Comparison of ENCODE assay signal across 9 cellular contexts in genomic region chr11:120316880-120317688, GRCh38. TPM values are rescaled to one million over a fixed set of nuclear protein-coding genes. Genes with fewer than 3 reads are reported as not detected.
DNase-seq lines count a peak whose midpoint lies in the region; ATAC-seq, FAIRE-seq and TF ChIP-seq lines count a peak whose summit lies in the region.
"Had no signal": no experiment of that assay in that cellular context is flagged by ENCODE, and none has a peak within 500 bp of the region (broad histone marks: within the 10 kb centered on the region; RNA-seq: fewer than 3 reads in every experiment).

No MANE protein-coding gene starts in this region.

- H3K9ac ChIP-seq in HUES64 (ENCODE audit: low read depth, low read length) (no peak overlapping the region), keratinocyte (ENCODE audit: control insufficient read depth, extremely low read depth, insufficient read depth, low read length) (peak overlapping the region; percentile 22)

- H3K9me1 ChIP-seq in keratinocyte (ENCODE audit: control insufficient read depth, extremely low read depth, insufficient read depth, low read length), result no peaks in the 10 kb centered on the region

- H3K79me2 ChIP-seq in keratinocyte (ENCODE audit: control insufficient read depth, insufficient read depth, low read length), result no peaks in the 10 kb centered on the region

- H2AFZ ChIP-seq in keratinocyte (ENCODE audit: control insufficient read depth, low read length), result peak overlapping the region; percentile 14

- H3K27ac ChIP-seq in HUES64 (ENCODE audit: low read depth, low read length) (no peak overlapping the region), keratinocyte (ENCODE audit: control insufficient read depth, insufficient read depth, low read length) (peak overlapping the region; percentile 10), suprapubic skin (peak overlapping the region; percentile 87)

- peaks cover 15% of the 10 kb centered on the region; the same call in 1 of the 2 replicates for H3K4me1 ChIP-seq in HUES64 (ENCODE audit: insufficient read depth, low read length)
- H3K4me1 ChIP-seq in keratinocyte (ENCODE audit: control insufficient read depth, extremely low read depth, insufficient read depth, low read length), result peaks cover 17% of the 10 kb centered on the region
- H3K4me1 ChIP-seq in suprapubic skin, result peaks cover 39% of the 10 kb centered on the region

- H3K4me3 ChIP-seq in HUES64 (ENCODE audit: low read length) (peak overlapping the region; percentile 26; the same call in 1 of the 2 replicates), bronchial epithelial cell (ENCODE audit: low read depth, low read length) (no peak overlapping the region), keratinocyte (ENCODE audit: control insufficient read depth in 2 of 3, extremely low read depth in 1 of 3, insufficient read depth in 2 of 3, low read depth in 1 of 3, low read length in 3 of 3) (peak overlapping the region in 1 of 3 experiments; percentile 15), suprapubic skin (peak overlapping the region; percentile 1)

- no peak for TF ChIP-seq POLR2A in suprapubic skin (IDR thresholded peaks at IDR 0.05)

- DNase-seq in bronchial epithelial cell (ENCODE audit: low read depth), result peak; percentile 97
- peak; percentile 59 for DNase-seq in keratinocyte (ENCODE audit: low read depth, low spot score)
- DNase-seq in suprapubic skin (ENCODE audit: low spot score in 2 of 2), result peak in 1 of 2 donors; percentile 85
- no peak for DNase-seq in NAMALWA (ENCODE audit: low spot score)
- DNase-seq in glomerular visceral epithelial cell (ENCODE audit: extremely low spot score), result no peak
- DNase-seq in NCI-H1417 (lab: John Stamatoyannopoulos, UW), result no peak
- DNase-seq: retina had no signal

- TF ChIP-seq CTCF in bronchial epithelial cell (IDR thresholded peaks at IDR 0.05; ENCODE audit: insufficient read depth, low read length, severe bottlenecking) (no peak), keratinocyte (optimal IDR thresholded peaks at IDR 0.05 in 1 of 3, IDR thresholded peaks at IDR 0.05 in 1 of 3, conservative IDR thresholded peaks at IDR 0.05 in 1 of 3; ENCODE audit: extremely low read depth in 1 of 3, insufficient read depth in 2 of 3, low read length in 3 of 3) (no peak), suprapubic skin (IDR thresholded peaks at IDR 0.05) (no peak)

- H3K4me2 ChIP-seq in keratinocyte (ENCODE audit: control insufficient read depth, extremely low read depth, insufficient read depth, low read depth, low read length), result peak overlapping the region; percentile 45

- peak; percentile 79 for FAIRE-seq in bronchial epithelial cell (lab: Jason Lieb, UNC)
- FAIRE-seq in keratinocyte (lab: Jason Lieb, UNC), result peak; percentile 92

- no peaks in the 10 kb centered on the region for H4K20me1 ChIP-seq in keratinocyte (ENCODE audit: control insufficient read depth, extremely low read depth, insufficient read depth, low read length)

- dilution Hi-C loops in keratinocyte (cut with MboI; ENCODE audit: extremely low pct_ligation_motif_present, low sequenced_read_pairs), result no loop called here

- TF ChIP-seq EP300 in suprapubic skin (IDR thresholded peaks at IDR 0.05), result no peak

- H3K36me3 ChIP-seq in HUES64 (ENCODE audit: insufficient read depth, low read length), result no peaks in the 10 kb centered on the region
- no peaks in the 10 kb centered on the region for H3K36me3 ChIP-seq in bronchial epithelial cell (ENCODE audit: control insufficient read depth, insufficient read depth, low read length)
- H3K36me3 ChIP-seq in keratinocyte (ENCODE audit: control insufficient read depth in 2 of 2, extremely low read depth in 1 of 2, insufficient read depth in 2 of 2, low read length in 2 of 2), result no peaks in the 10 kb centered on the region
- H3K36me3 ChIP-seq in suprapubic skin, result no peaks in the 10 kb centered on the region

- H3K27me3 ChIP-seq in HUES64 (ENCODE audit: insufficient read depth, low read length) (no peaks in the 10 kb centered on the region), bronchial epithelial cell (ENCODE audit: control insufficient read depth, insufficient read depth, low read length) (no peaks in the 10 kb centered on the region), keratinocyte (ENCODE audit: control insufficient read depth, extremely low read depth, insufficient read depth, low read length) (no peaks in the 10 kb centered on the region), suprapubic skin (no peaks in the 10 kb centered on the region)

- H3K9me3 ChIP-seq in HUES64 (ENCODE audit: insufficient read depth, low read depth, low read length), result no peaks in the 10 kb centered on the region
- no peaks in the 10 kb centered on the region for H3K9me3 ChIP-seq in keratinocyte (ENCODE audit: control insufficient read depth, low read depth, low read length)
- H3K9me3 ChIP-seq in suprapubic skin, result no peaks in the 10 kb centered on the region

- 44% methylated on average over 8 of the region's 8 CpGs for WGBS in HUES64
- 8% methylated on average over 8 of the region's 8 CpGs for WGBS in suprapubic skin

- no peak for ATAC-seq in HG03025 (IDR thresholded peaks at IDR 0.05; ENCODE audit: low FRiP score, unreplicated experiment)

RNA-seq across cellular contexts. Expression of gene TLCD5, which starts 8.0 kb away (rescaled TPM):
- 6.8 TPM for polyA plus RNA-seq in HUES64 (2013, experiment 1 of 2)
- polyA plus RNA-seq in HUES64 (2013, experiment 2 of 2), result 6.1 TPM
- total RNA-seq in bronchial epithelial cell, result 1.7 and 1.8 TPM in 2 replicates
- polyA plus RNA-seq in keratinocyte, result 2.7 to 4.0 TPM (median 3.7 TPM) in 3 replicates
- 0.50 TPM for polyA plus RNA-seq in keratinocyte (2011; ENCODE audit: low read depth)
- polyA plus RNA-seq in keratinocyte (2011; cell fraction: cytosol; rRNA removed), result 2.5 and 2.7 TPM in 2 replicates
- polyA plus RNA-seq in keratinocyte (2011; cell fraction: nucleus; rRNA removed), result 5.7 and 6.9 TPM in 2 replicates
- polyA plus RNA-seq in keratinocyte (2012; ENCODE audit: low replicate concordance), result 1.7 and 2.0 TPM in 2 replicates
- 0.49 to 2.4 TPM (median 2.4 TPM) in 3 replicates for polyA minus RNA-seq in keratinocyte
- 0.96 TPM for polyA minus RNA-seq in keratinocyte (2011; cell fraction: cytosol; rRNA and poly(A)+ RNA removed)
- polyA minus RNA-seq in keratinocyte (2011; cell fraction: nucleus; rRNA and poly(A)+ RNA removed), result 1.2 and 2.6 TPM in 2 replicates
- 1 to 10 TPM in 2 of 4 donors, under 1 TPM in 2; 0.83 to 2.3 (median 1.5) TPM for total RNA-seq in suprapubic skin

RNA-seq across cellular contexts. Expression of gene ARHGEF12, which starts 19.1 kb away (rescaled TPM):
- 12.8 TPM for polyA plus RNA-seq in HUES64 (2013, experiment 1 of 2)
- polyA plus RNA-seq in HUES64 (2013, experiment 2 of 2), result 16.0 TPM
- 65.6 and 87.6 TPM in 2 replicates for total RNA-seq in bronchial epithelial cell
- 22.1 to 28.8 TPM (median 25.3 TPM) in 3 replicates for polyA plus RNA-seq in keratinocyte
- polyA plus RNA-seq in keratinocyte (2011; ENCODE audit: low read depth), result 60.7 TPM
- polyA plus RNA-seq in keratinocyte (2011; cell fraction: cytosol; rRNA removed), result 19.6 and 29.9 TPM in 2 replicates
- polyA plus RNA-seq in keratinocyte (2011; cell fraction: nucleus; rRNA removed), result 32.0 and 36.7 TPM in 2 replicates
- 23.3 and 31.8 TPM in 2 replicates for polyA plus RNA-seq in keratinocyte (2012; ENCODE audit: low replicate concordance)
- 31.0 to 127 TPM (median 68.3 TPM) in 3 replicates for polyA minus RNA-seq in keratinocyte
- 47.2 TPM for polyA minus RNA-seq in keratinocyte (2011; cell fraction: cytosol; rRNA and poly(A)+ RNA removed)
- polyA minus RNA-seq in keratinocyte (2011; cell fraction: nucleus; rRNA and poly(A)+ RNA removed), result 61.3 and 130 TPM in 2 replicates
- 100 to 1,000 TPM; 107 to 222 (median 138) TPM for total RNA-seq in suprapubic skin

Comparison
In these comparisons a context has a peak if more than half of its experiments do, and no peak if none do; other contexts are left out.
1. DNase-seq: peak in bronchial epithelial cell (single experiment) and keratinocyte (single experiment); none in NAMALWA (single experiment), glomerular visceral epithelial cell (single experiment) and NCI-H1417 (0 of 3).